ENCODE assay signal across 19 cellular contexts in the genomic region with DNA sequence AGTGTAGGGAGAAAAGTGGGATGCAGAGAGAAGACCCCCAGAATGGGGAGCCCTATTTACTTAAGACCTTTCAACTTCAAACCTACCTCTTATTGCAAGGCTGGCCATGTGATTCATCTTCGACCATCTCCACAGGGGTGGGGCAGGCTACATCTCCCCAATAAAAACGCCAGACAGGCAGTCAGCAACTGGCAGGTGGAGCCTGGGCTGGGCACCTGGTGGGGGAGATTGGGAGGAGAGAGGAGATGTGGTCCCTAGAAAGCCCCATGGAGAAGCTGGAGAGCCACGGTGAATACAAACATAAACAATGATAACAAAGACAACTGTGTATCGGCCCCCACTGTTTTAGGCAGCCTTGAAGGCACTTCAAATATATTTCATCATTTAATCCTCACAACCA.
"Had no signal": no experiment of that assay in that cellular context is flagged by ENCODE, and none has a peak within 500 bp of the region (broad histone marks: within the 10 kb centered on the region; RNA-seq: fewer than 3 reads in every experiment).

No MANE protein-coding gene starts in this region.

- ATAC-seq: foreskin keratinocyte; gastroesophageal sphincter; heart left ventricle; left cardiac atrium; left lung; mucosa of descending colon; natural killer cell treated with Interleukin-12 subunit alpha and Interleukin-12 subunit beta and Interleukin-15 and Interleukin-18, amount 100 ng/mL, for 72 hours; stimulated activated effector memory CD8-positive, alpha-beta T cell treated with anti-CD3 and anti-CD28 coated beads, Interleukin-12 subunit alpha, Interleukin-12 subunit beta, amount 100 ng/mL, for 72 hours had no signal

- DNase-seq: effector memory CD4-positive, alpha-beta T cell; foreskin keratinocyte; heart left ventricle; kidney; left cardiac atrium; left lung; mesenchymal stem cell; mucosa of descending colon; naive B cell; sigmoid colon; stimulated activated CD4-positive, alpha-beta T cell treated with anti-CD3 and anti-CD28 coated beads, Interleukin-2, amount 100 ng/mL, for 24 hours; stimulated activated CD4-positive, alpha-beta T cell treated with anti-CD3 and anti-CD28 coated beads, Interleukin-4, amount 100 ng/mL, for 24 hours; stimulated activated naive CD4-positive, alpha-beta T cell treated with Interleukin-2 at 50 U/mL for 16 hours; stomach; thyroid gland; trophoblast cell had no signal
